19 cellular contexts compared by ENCODE assay signal in the genomic region with DNA sequence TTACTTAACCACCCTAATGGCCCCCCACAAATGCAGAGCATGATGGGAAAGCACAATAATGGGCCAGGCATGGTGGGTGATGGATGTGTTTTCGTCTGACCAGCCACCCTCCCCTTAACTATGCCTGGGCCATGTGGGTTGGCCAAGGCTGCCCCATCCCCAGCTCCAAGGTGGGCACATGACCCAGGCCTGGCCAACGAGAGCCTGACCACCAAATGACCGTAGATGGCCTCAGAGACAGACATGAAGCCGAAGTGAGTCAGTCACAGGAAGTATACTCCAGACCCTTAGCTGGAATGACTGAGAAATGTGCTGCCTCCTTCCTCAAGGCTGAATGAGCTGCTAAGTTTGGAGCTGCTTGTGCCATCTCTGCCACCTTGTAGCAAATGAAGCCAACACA.
DNase-seq lines count a peak whose midpoint lies in the region; ATAC-seq, FAIRE-seq and TF ChIP-seq lines count a peak whose summit lies in the region.
"Had no signal": no experiment of that assay in that cellular context is flagged by ENCODE, and none has a peak within 500 bp of the region (broad histone marks: within the 10 kb centered on the region; RNA-seq: fewer than 3 reads in every experiment).

No MANE protein-coding gene starts in this region.

- no peaks in the 10 kb centered on the region for H3K79me2 ChIP-seq in K562 (ENCODE audit: control insufficient read depth, insufficient read depth, low read length)

- intact Hi-C loops in K562 (cut with micrococcal nuclease): no loop called here

- H3K9ac ChIP-seq in BLaER1 (no peak overlapping the region), K562 (ENCODE audit: insufficient read depth in 1 of 2, low read depth in 2 of 2, low read length in 2 of 2) (no peak overlapping the region)

- H3K4me2 ChIP-seq in BLaER1: peak overlapping the region; percentile 89
- no peak overlapping the region; the same call in 1 of the 2 replicates for H3K4me2 ChIP-seq in K562 (ENCODE audit: insufficient read depth, low read length)

- DNase-seq in MG63 (peak; percentile 41), K562 (ENCODE audit: extremely low read depth in 1 of 4, low spot score in 3 of 4) (no peak), mesenteric fat pad (ENCODE audit: low spot score) (peak; percentile 39), foreskin melanocyte (no peak), D721Med (ENCODE audit: insufficient read length, low spot score) (no peak)
- DNase-seq: activated CD8-positive, alpha-beta memory T cell treated with anti-CD3 and anti-CD28 coated beads for 24 hours; amniotic stem cell; immature natural killer cell; NCI-H146; NCI-H345; NK-92 treated with Interleukin-12 subunit alpha and Interleukin-12 subunit beta, amount 100 ng/mL, for 24 hours; WERI-Rb-1 had no signal

- TF ChIP-seq POLR2A in K562 (conservative IDR thresholded peaks at IDR 0.05): no peak

- no peak overlapping the region for H2AFZ ChIP-seq in K562 (ENCODE audit: low read depth, low read length)

- TF ChIP-seq CTCF in K562 (IDR thresholded peaks at IDR 0.05 in 2 of 3, conservative IDR thresholded peaks at IDR 0.05 in 1 of 3; ENCODE audit: insufficient read depth in 2 of 3, low read depth in 1 of 3, low read length in 3 of 3): no peak
- no peak for TF ChIP-seq CTCF in D721Med (IDR thresholded peaks at IDR 0.05; ENCODE audit: insufficient read depth, missing control alignments)

- in situ Hi-C loops in K562 (cut with MboI): no loop called here

- no peak for TF ChIP-seq RAD21 in K562 (CRISPR knock-in tag; conservative IDR thresholded peaks at IDR 0.05 in 1 of 2, IDR thresholded peaks at IDR 0.05 in 1 of 2)

- H3K4me1 ChIP-seq in BLaER1: peaks cover 87% of the 10 kb centered on the region
- H3K4me1 ChIP-seq in K562 (replicated peaks in 1 of 2; ENCODE audit: control insufficient read depth in 2 of 2, insufficient read depth in 2 of 2, low read length in 2 of 2): no peaks in the 10 kb centered on the region
- H3K4me1 ChIP-seq: HAP-1 had no signal

- H3K9me3 ChIP-seq in BLaER1: peaks cover 4% of the 10 kb centered on the region
- H3K9me3 ChIP-seq in MG63: no peaks in the 10 kb centered on the region
- H3K9me3 ChIP-seq in K562 (replicated peaks; ENCODE audit: control insufficient read depth, insufficient read depth, low read depth, low read length): no peaks in the 10 kb centered on the region
- H3K9me3 ChIP-seq: HAP-1, right atrium auricular region had no signal

- no peak for TF ChIP-seq EP300 in K562 (IDR thresholded peaks at IDR 0.05; ENCODE audit: low read length)

- WGBS in K562 (ENCODE audit: insufficient coverage, low coverage, missing lambda C conversion rate): 0% methylated on average over 3 of the region's 4 CpGs

- CTCF ChIA-PET in K562 (lab: Yijun Ruan, JAX; ENCODE audit: low intra/inter-chr PET ratio): no interaction called here

- no peaks in the 10 kb centered on the region for H3K36me3 ChIP-seq in BLaER1
- no peaks in the 10 kb centered on the region for H3K36me3 ChIP-seq in MG63
- no peaks in the 10 kb centered on the region for H3K36me3 ChIP-seq in K562 (ENCODE audit: control insufficient read depth, insufficient read depth, low read length)
- H3K36me3 ChIP-seq: HAP-1, right atrium auricular region, WERI-Rb-1 had no signal

- H4K20me1 ChIP-seq in BLaER1: no peaks in the 10 kb centered on the region
- H4K20me1 ChIP-seq in K562 (replicated peaks; ENCODE audit: control insufficient read depth, insufficient read depth, low read length): no peaks in the 10 kb centered on the region

- ATAC-seq in K562 (no peak), GM19463 (IDR thresholded peaks at IDR 0.05; ENCODE audit: unreplicated experiment) (no peak), HG03097 (IDR thresholded peaks at IDR 0.05; ENCODE audit: low FRiP score, unreplicated experiment) (no peak)
- ATAC-seq: Right ventricle myocardium inferior had no signal

- no TSS peak for BruUV-seq in K562 (replicated peaks; lab: Mats Ljungman, UMichigan)

- H3K27ac ChIP-seq in BLaER1: peak overlapping the region; percentile 75
- H3K27ac ChIP-seq in K562 (ENCODE audit: extremely low read depth, low read depth, low read length): no peak overlapping the region
- H3K27ac ChIP-seq: right atrium auricular region, WERI-Rb-1 had no signal

- H3K9me1 ChIP-seq in K562 (ENCODE audit: control insufficient read depth, insufficient read depth, low read length): no peaks in the 10 kb centered on the region

- no peak overlapping the region for H3K4me3 ChIP-seq in BLaER1
- no peak overlapping the region for H3K4me3 ChIP-seq in MG63
- no peak overlapping the region for H3K4me3 ChIP-seq in K562
- H3K4me3 ChIP-seq: HAP-1, right atrium auricular region had no signal

- POLR2A ChIA-PET in K562 (lab: Yijun Ruan, JAX): no interaction called here

- FAIRE-seq in K562 (lab: Jason Lieb, UNC) (no peak), D721Med (lab: Jason Lieb, UNC) (no peak)
- FAIRE-seq: endothelial cell of umbilical vein had no signal

- H3K27me3 ChIP-seq in BLaER1 (no peaks in the 10 kb centered on the region), MG63 (no peaks in the 10 kb centered on the region), K562 (ENCODE audit: control insufficient read depth in 2 of 2, insufficient read depth in 2 of 2, low read length in 2 of 2) (no peaks in the 10 kb centered on the region; a peak in 1 of 5 replicates)
- H3K27me3 ChIP-seq: right atrium auricular region had no signal

TF ChIP-seq in K562, 482 proteins besides CTCF, POLR2A, EP300 and RAD21:
- no peak for TF ChIP-seq CCNT2 (IDR thresholded peaks at IDR 0.05; ENCODE audit: borderline replicate concordance, extremely low read depth, insufficient read length, low read depth, low read length)
- no peak for TF ChIP-seq RAD51 (IDR thresholded peaks at IDR 0.05; ENCODE audit: borderline replicate concordance, low read depth)
- TF ChIP-seq GABPA (tag; conservative IDR thresholded peaks at IDR 0.05; ENCODE audit: low read depth): 0 out of 2 replicates have a peak, but pooled peaks have one; percentile 1
- no peak for TF ChIP-seq XRCC3 (IDR thresholded peaks at IDR 0.05)

Comparison
In these comparisons a context has a peak if more than half of its experiments do, and no peak if none do; other contexts are left out.
1. DNase-seq: peak in MG63 (single experiment) and mesenteric fat pad (single experiment); none in K562 (0 of 4), foreskin melanocyte (single experiment) and D721Med (single experiment).